ENCODE assay signal across 8 cellular contexts in genomic region chr14:34981743-34982420, GRCh38. TPM values are rescaled to one million over a fixed set of nuclear protein-coding genes. Genes with fewer than 3 reads are reported as not detected.
DNase-seq lines count a peak whose midpoint lies in the region; ATAC-seq and TF ChIP-seq lines count a peak whose summit lies in the region.

No MANE protein-coding gene starts in this region.

- H3K27ac ChIP-seq in HL-60 (replicated peaks) (peak overlapping the region; percentile 87), VCaP (peak overlapping the region; percentile 97), dorsolateral prefrontal cortex (peak overlapping the region; percentile 93 to 100 (median 99)), stomach (peak overlapping the region; percentile 94 to 99 (median 96))

- intact Hi-C loops in dorsolateral prefrontal cortex (cut with DNase I) (loop anchor here (2.0 to 10.0 kb wide), 9 partner anchors 65 to 430 kb away; partner anchors contain the start of genes FAM177A1 (in 2 of the 2), PPP2R3C (in 2 of the 2), PRORP (in 2 of the 2) and BAZ1A (in 1 of the 2)), stomach (cut with DNase I; ENCODE audit: low total_unique reads) (no loop called here)

- ATAC-seq in GM19324 (IDR thresholded peaks at IDR 0.05; ENCODE audit: low FRiP score, unreplicated experiment), result peak; percentile 2

- H3K4me3 ChIP-seq in BE2C (ENCODE audit: low read depth, low read length), result peak overlapping the region; percentile 82
- peak overlapping the region; percentile 66 for H3K4me3 ChIP-seq in HL-60 (replicated peaks; ENCODE audit: insufficient read depth, low read length)
- peak overlapping the region; percentile 69 to 100 (median 92) for H3K4me3 ChIP-seq in dorsolateral prefrontal cortex
- H3K4me3 ChIP-seq in stomach, result peak overlapping the region; percentile 68 to 82 (median 75)

- TF ChIP-seq POLR2A in stomach (IDR thresholded peaks at IDR 0.05), result no peak

- H3K9me3 ChIP-seq in BE2C, result no peaks in the 10 kb centered on the region
- H3K9me3 ChIP-seq in stomach, result no peaks in the 10 kb centered on the region

- peaks cover 2% of the 10 kb centered on the region for H3K36me3 Mint-ChIP-seq in mesothelial cell of epicardium

- H3K36me3 ChIP-seq in BE2C, result no peaks in the 10 kb centered on the region
- H3K36me3 ChIP-seq in stomach, result no peaks in the 10 kb centered on the region

- H3K27me3 Mint-ChIP-seq in mesothelial cell of epicardium (ENCODE audit: low read depth), result no peaks in the 10 kb centered on the region

- TF ChIP-seq CTCF in BE2C (IDR thresholded peaks at IDR 0.05; ENCODE audit: low read depth, low read length) (peak; percentile 50), HL-60 (IDR thresholded peaks at IDR 0.05; ENCODE audit: insufficient read depth, low read length) (no peak), VCaP (conservative IDR thresholded peaks at IDR 0.05) (peak; percentile 30; the same call in 1 of the 2 replicates), dorsolateral prefrontal cortex (IDR thresholded peaks at IDR 0.05 in 54 of 56, conservative IDR thresholded peaks at IDR 0.05 in 2 of 56; ENCODE audit: low read depth in 1 of 56, partially characterized antibody in 56 of 56) (peak in 18 of 56 donors; percentile 2 to 44 (median 18)), mesothelial cell of epicardium (IDR thresholded peaks at IDR 0.05; ENCODE audit: unreplicated experiment) (peak; percentile 20), stomach (IDR thresholded peaks at IDR 0.05) (peak in 1 of 7 experiments; percentile 29)

- H3K4me1 ChIP-seq in BE2C (no peaks in the 10 kb centered on the region), stomach (peaks cover 23 to 53% (median 45%) of the 10 kb centered on the region in 4 donors)

- 0 to 1% (median 0%) methylated on average over 17 of the region's 17 CpGs for WGBS in stomach, 5 donors

- no peaks in the 10 kb centered on the region for H3K9me3 Mint-ChIP-seq in mesothelial cell of epicardium

- H3K4me3 Mint-ChIP-seq in mesothelial cell of epicardium, result no peak overlapping the region

- H3K27me3 ChIP-seq in BE2C, result no peaks in the 10 kb centered on the region
- H3K27me3 ChIP-seq in HL-60 (ENCODE audit: insufficient read depth, poor library complexity, severe bottlenecking), result no peaks in the 10 kb centered on the region
- no peaks in the 10 kb centered on the region for H3K27me3 ChIP-seq in dorsolateral prefrontal cortex
- H3K27me3 ChIP-seq in stomach, result no peaks in the 10 kb centered on the region

- no peak overlapping the region for H3K27ac Mint-ChIP-seq in mesothelial cell of epicardium

- H3K4me1 Mint-ChIP-seq in mesothelial cell of epicardium, result peaks cover 13% of the 10 kb centered on the region

- DNase-seq in BE2C, result peak; percentile 46
- peak in 1 of 2 experiments; percentile 39 for DNase-seq in HL-60 (ENCODE audit: low read depth in 1 of 2, low spot score in 1 of 2)
- DNase-seq in dorsolateral prefrontal cortex, result peak in 1 of 10 donors; percentile 23
- DNase-seq in mesothelial cell of epicardium (ENCODE audit: low spot score in 2 of 2, unreplicated experiment in 2 of 2), result peak in 1 of 2 experiments; percentile 44
- no peak for DNase-seq in stomach
- DNase-seq in AML-193 (lab: John Stamatoyannopoulos, UW), result no peak

- no peak for TF ChIP-seq EP300 in stomach (IDR thresholded peaks at IDR 0.05)

RNA-seq across cellular contexts. Expression of gene SRP54, which starts 0.9 kb away (rescaled TPM):
- polyA plus RNA-seq in BE2C (2012; ENCODE audit: insufficient read depth, insufficient read length, low read depth), result 64.1 TPM
- total RNA-seq in dorsolateral prefrontal cortex (10 to 100 TPM; 20.1 to 61.6 (median 44.8) TPM), mesothelial cell of epicardium (56.7 to 61.2 TPM (median 61.0 TPM) in 3 replicates), stomach (100 to 1,000 TPM in 1 of 5 donors, 10 to 100 TPM in 4; 12.9 to 111 (median 20.0) TPM)
- 10 to 100 TPM; 19.9 to 32.8 (median 27.4) TPM for polyA plus RNA-seq in stomach
